1 cellular context compared by ENCODE assay signal in genomic region chr4:76233534-76233933, GRCh38.
TF ChIP-seq lines count a peak whose summit lies in the region.

No MANE protein-coding gene starts in this region.

TF ChIP-seq in GM23338, 12 proteins besides CTCF, POLR2A, EP300 and RAD21 (continued from another document):
- TF ChIP-seq ZNF462 (CRISPR knock-in tag; IDR thresholded peaks at IDR 0.05), result no peak
- TF ChIP-seq ZNF331 (CRISPR knock-in tag; IDR thresholded peaks at IDR 0.05; ENCODE audit: low read depth), result no peak
- TF ChIP-seq JUNB (IDR thresholded peaks at IDR 0.05; ENCODE audit: unreplicated experiment), result no peak
- no peak for TF ChIP-seq NANOG (IDR thresholded peaks at IDR 0.05; ENCODE audit: borderline replicate concordance)
- no peak for TF ChIP-seq CREB1 (CRISPR knock-in tag; IDR thresholded peaks at IDR 0.05; ENCODE audit: low read depth)
- no peak for TF ChIP-seq POLR2AphosphoS5 (IDR thresholded peaks at IDR 0.05; ENCODE audit: low read depth)
- no peak for TF ChIP-seq REST (IDR thresholded peaks at IDR 0.05; ENCODE audit: unreplicated experiment)
- TF ChIP-seq EZH2 (IDR thresholded peaks at IDR 0.05; ENCODE audit: low read depth, unreplicated experiment), result no peak
- no peak for TF ChIP-seq STAT1 (IDR thresholded peaks at IDR 0.05; ENCODE audit: unreplicated experiment)
